In the genomic region with DNA sequence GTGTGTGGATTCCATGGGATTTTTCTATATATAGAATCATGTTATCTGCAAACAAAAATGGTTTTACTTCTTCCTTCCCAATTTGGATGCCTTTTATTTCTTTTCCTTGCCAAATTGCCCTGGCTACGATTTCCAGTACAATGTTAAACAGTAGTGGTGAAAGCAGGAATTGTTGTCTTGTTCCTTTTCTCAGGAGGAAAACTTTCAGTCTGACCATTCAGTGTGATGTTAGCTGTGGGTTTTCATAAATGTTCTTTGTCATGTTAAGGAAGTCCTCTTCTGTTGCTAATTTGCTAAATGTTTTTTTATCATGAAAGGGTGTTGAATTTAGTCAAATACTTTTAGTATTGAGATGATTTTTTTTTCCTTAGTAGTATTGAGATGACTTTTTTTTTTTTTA, we compare ENCODE assay signal across 24 cellular contexts. TPM values are rescaled to one million over a fixed set of nuclear protein-coding genes. Genes with fewer than 3 reads are reported as not detected.
"Had no signal": no experiment of that assay in that cellular context is flagged by ENCODE, and none has a peak within 500 bp of the region (broad histone marks: within the 10 kb centered on the region; RNA-seq: fewer than 3 reads in every experiment).

No MANE protein-coding gene starts in this region.

- H3K27ac Mint-ChIP-seq: activated CD4-positive, alpha-beta T cell treated with anti-CD3 and anti-CD28 coated beads, Interleukin-2, amount 10 ng/mL, durations not matched to agents 7 days and 5 days; activated CD8-positive, alpha-beta memory T cell treated with anti-CD3 and anti-CD28 coated beads, Interleukin-2, amount 10 ng/mL, durations not matched to agents 7 days and 5 days; activated CD8-positive, alpha-beta T cell treated with anti-CD3 and anti-CD28 coated beads for 36 hours; activated naive CD4-positive, alpha-beta T cell treated with anti-CD3 and anti-CD28 coated beads, Interleukin-2, amount 10 ng/mL, durations not matched to agents 7 days and 5 days; effector memory CD8-positive, alpha-beta T cell; natural killer cell treated with Interleukin-12 subunit alpha and Interleukin-12 subunit beta and Interleukin-15 and Interleukin-18, amount 100 ng/mL, for 72 hours; stimulated activated naive CD8-positive, alpha-beta T cell treated with anti-CD3 and anti-CD28 coated beads, Interleukin-15, amount 100 ng/mL, for 72 hours; T-helper 2 cell treated with Interferon-gamma antibody and Interleukin-4, amounts not matched to agents 5 μg/mL and 100 μg/mL, for 36 hours had no signal

- H3K27me3 ChIP-seq: dorsolateral prefrontal cortex, esophagus squamous epithelium, foreskin keratinocyte, pancreas, transverse colon had no signal

- H3K27ac ChIP-seq: esophagus squamous epithelium, foreskin keratinocyte, pancreas, transverse colon, VCaP had no signal

- H3K4me3 ChIP-seq: esophagus squamous epithelium, pancreas, transverse colon had no signal

- H3K4me1 Mint-ChIP-seq: activated CD4-positive, alpha-beta T cell treated with anti-CD3 and anti-CD28 coated beads, Interleukin-2, amount 10 ng/mL, durations not matched to agents 7 days and 5 days; activated naive CD4-positive, alpha-beta T cell treated with anti-CD3 and anti-CD28 coated beads, Interleukin-2, amount 10 ng/mL, durations not matched to agents 7 days and 5 days; stimulated activated naive CD8-positive, alpha-beta T cell treated with anti-CD3 and anti-CD28 coated beads, Interleukin-15, amount 100 ng/mL, for 72 hours had no signal

- ATAC-seq: activated CD8-positive, alpha-beta memory T cell treated with anti-CD3 and anti-CD28 coated beads, Interleukin-2, amount 10 ng/mL, durations not matched to agents 7 days and 5 days; activated CD8-positive, alpha-beta T cell treated with anti-CD3 and anti-CD28 coated beads for 36 hours; effector memory CD8-positive, alpha-beta T cell; foreskin keratinocyte; left ventricle myocardium superior; natural killer cell treated with Interleukin-12 subunit alpha and Interleukin-12 subunit beta and Interleukin-15 and Interleukin-18, amount 100 ng/mL, for 72 hours; pancreas; right cardiac atrium; stimulated activated naive CD8-positive, alpha-beta T cell treated with anti-CD3 and anti-CD28 coated beads, Interleukin-15, amount 100 ng/mL, for 72 hours had no signal

- H3K9me3 ChIP-seq: esophagus squamous epithelium, pancreas, transverse colon had no signal

- H3K4me1 ChIP-seq: esophagus squamous epithelium, foreskin keratinocyte, pancreas had no signal

- H3K9me3 Mint-ChIP-seq: activated CD4-positive, alpha-beta T cell treated with anti-CD3 and anti-CD28 coated beads, Interleukin-2, amount 10 ng/mL, durations not matched to agents 7 days and 5 days; activated CD8-positive, alpha-beta T cell treated with anti-CD3 and anti-CD28 coated beads for 36 hours; activated naive CD4-positive, alpha-beta T cell treated with anti-CD3 and anti-CD28 coated beads, Interleukin-2, amount 10 ng/mL, durations not matched to agents 7 days and 5 days; effector memory CD8-positive, alpha-beta T cell; natural killer cell treated with Interleukin-12 subunit alpha and Interleukin-12 subunit beta and Interleukin-15 and Interleukin-18, amount 100 ng/mL, for 72 hours; stimulated activated naive CD8-positive, alpha-beta T cell treated with anti-CD3 and anti-CD28 coated beads, Interleukin-15, amount 100 ng/mL, for 72 hours; T-helper 2 cell treated with Interferon-gamma antibody and Interleukin-4, amounts not matched to agents 5 μg/mL and 100 μg/mL, for 36 hours had no signal

- H3K4me3 Mint-ChIP-seq: activated CD4-positive, alpha-beta T cell treated with anti-CD3 and anti-CD28 coated beads, Interleukin-2, amount 10 ng/mL, durations not matched to agents 7 days and 5 days; activated CD8-positive, alpha-beta memory T cell treated with anti-CD3 and anti-CD28 coated beads, Interleukin-2, amount 10 ng/mL, durations not matched to agents 7 days and 5 days; activated CD8-positive, alpha-beta T cell treated with anti-CD3 and anti-CD28 coated beads for 36 hours; activated naive CD4-positive, alpha-beta T cell treated with anti-CD3 and anti-CD28 coated beads, Interleukin-2, amount 10 ng/mL, durations not matched to agents 7 days and 5 days; effector memory CD8-positive, alpha-beta T cell; natural killer cell treated with Interleukin-12 subunit alpha and Interleukin-12 subunit beta and Interleukin-15 and Interleukin-18, amount 100 ng/mL, for 72 hours; stimulated activated naive CD8-positive, alpha-beta T cell treated with anti-CD3 and anti-CD28 coated beads, Interleukin-15, amount 100 ng/mL, for 72 hours; T-helper 2 cell treated with Interferon-gamma antibody and Interleukin-4, amounts not matched to agents 5 μg/mL and 100 μg/mL, for 36 hours had no signal

- H3K36me3 Mint-ChIP-seq: natural killer cell treated with Interleukin-12 subunit alpha and Interleukin-12 subunit beta and Interleukin-15 and Interleukin-18, amount 100 ng/mL, for 72 hours had no signal

- FAIRE-seq: pancreas, urothelium cell line had no signal

- H3K36me3 ChIP-seq: pancreas, transverse colon had no signal

- H3K27me3 Mint-ChIP-seq: activated CD8-positive, alpha-beta memory T cell treated with anti-CD3 and anti-CD28 coated beads, Interleukin-2, amount 10 ng/mL, durations not matched to agents 7 days and 5 days; effector memory CD8-positive, alpha-beta T cell; natural killer cell treated with Interleukin-12 subunit alpha and Interleukin-12 subunit beta and Interleukin-15 and Interleukin-18, amount 100 ng/mL, for 72 hours had no signal

- DNase-seq: activated CD4-positive, alpha-beta T cell treated with anti-CD3 and anti-CD28 coated beads, Interleukin-2, amount 10 ng/mL, durations not matched to agents 7 days and 5 days; activated CD4-positive, CD25-positive, alpha-beta regulatory T cell treated with anti-CD3 and anti-CD28 coated beads, Interleukin-2, amount 50 U/mL, for 72 hours; activated CD8-positive, alpha-beta memory T cell treated with anti-CD3 and anti-CD28 coated beads, Interleukin-2, amount 10 ng/mL, durations not matched to agents 7 days and 5 days; activated CD8-positive, alpha-beta T cell treated with anti-CD3 and anti-CD28 coated beads for 36 hours; activated effector memory CD4-positive, alpha-beta T cell treated with anti-CD3 and anti-CD28 coated beads, Interleukin-2, amount 50 U/mL, for 16 hours; activated naive CD4-positive, alpha-beta T cell treated with anti-CD3 and anti-CD28 coated beads, Interleukin-2, amount 10 ng/mL, durations not matched to agents 7 days and 5 days; activated T-cell treated with anti-CD3 and anti-CD28 coated beads for 4 hours; amygdala; dorsolateral prefrontal cortex; effector memory CD8-positive, alpha-beta T cell; esophagus squamous epithelium; foreskin keratinocyte; hypothalamus; left ventricle myocardium superior; mammary epithelial cell; pancreas; right cardiac atrium; stimulated activated naive CD8-positive, alpha-beta T cell treated with anti-CD3 and anti-CD28 coated beads, Interleukin-15, amount 100 ng/mL, for 72 hours; transverse colon had no signal

RNA-seq across cellular contexts. Expression of gene SCRG1, which starts 17.3 kb away (rescaled TPM):
- total RNA-seq: activated CD4-positive, alpha-beta T cell treated with anti-CD3 and anti-CD28 coated beads, Interleukin-2, amount 10 ng/mL, durations not matched to agents 7 days and 5 days; activated CD8-positive, alpha-beta memory T cell treated with anti-CD3 and anti-CD28 coated beads, Interleukin-2, amount 10 ng/mL, durations not matched to agents 7 days and 5 days; activated CD8-positive, alpha-beta T cell treated with anti-CD3 and anti-CD28 coated beads for 36 hours; foreskin keratinocyte; natural killer cell treated with Interleukin-12 subunit alpha and Interleukin-12 subunit beta and Interleukin-15 and Interleukin-18, amount 100 ng/mL, for 72 hours; pulmonary artery endothelial cell had no signal
- polyA plus RNA-seq: foreskin keratinocyte, mammary epithelial cell had no signal
